Comparison of ENCODE assay signal across 1 cellular context in genomic region chr1:179293340-179294327, GRCh38.
TF ChIP-seq lines count a peak whose summit lies in the region.

TSS of gene SOAT1 (plus strand) at chr1:179293797. CDS start at chr1:179302685, 8,888 bp downstream.

TF ChIP-seq in HepG2, 621 proteins besides CTCF, POLR2A, EP300 and RAD21 (continued from another document and continues in another):
- TF ChIP-seq, protein P1, sequence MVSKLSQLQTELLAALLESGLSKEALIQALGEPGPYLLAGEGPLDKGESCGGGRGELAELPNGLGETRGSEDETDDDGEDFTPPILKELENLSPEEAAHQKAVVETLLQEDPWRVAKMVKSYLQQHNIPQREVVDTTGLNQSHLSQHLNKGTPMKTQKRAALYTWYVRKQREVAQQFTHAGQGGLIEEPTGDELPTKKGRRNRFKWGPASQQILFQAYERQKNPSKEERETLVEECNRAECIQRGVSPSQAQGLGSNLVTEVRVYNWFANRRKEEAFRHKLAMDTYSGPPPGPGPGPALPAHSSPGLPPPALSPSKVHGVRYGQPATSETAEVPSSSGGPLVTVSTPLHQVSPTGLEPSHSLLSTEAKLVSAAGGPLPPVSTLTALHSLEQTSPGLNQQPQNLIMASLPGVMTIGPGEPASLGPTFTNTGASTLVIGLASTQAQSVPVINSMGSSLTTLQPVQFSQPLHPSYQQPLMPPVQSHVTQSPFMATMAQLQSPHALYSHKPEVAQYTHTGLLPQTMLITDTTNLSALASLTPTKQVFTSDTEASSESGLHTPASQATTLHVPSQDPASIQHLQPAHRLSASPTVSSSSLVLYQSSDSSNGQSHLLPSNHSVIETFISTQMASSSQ (IDR thresholded peaks at IDR 0.05; ENCODE audit: low read depth), result no peak
- TF ChIP-seq, protein P1 (CRISPR knock-in tag; IDR thresholded peaks at IDR 0.05; ENCODE audit: borderline replicate concordance), result peak; percentile 77; the same call in 1 of the 2 replicates
- no peak for TF ChIP-seq ZNF740 (CRISPR knock-in tag; IDR thresholded peaks at IDR 0.05)
- TF ChIP-seq NR0B2 (CRISPR knock-in tag; IDR thresholded peaks at IDR 0.05), result no peak; the same call in 1 of the 2 replicates
- TF ChIP-seq KAT2B (IDR thresholded peaks at IDR 0.05; ENCODE audit: borderline replicate concordance, low read depth, low read length), result no peak
- peak; percentile 51 for TF ChIP-seq ASH2L (IDR thresholded peaks at IDR 0.05; ENCODE audit: insufficient read length, low read depth, low read length)
- no peak for TF ChIP-seq THAP8 (CRISPR knock-in tag; IDR thresholded peaks at IDR 0.05; ENCODE audit: borderline replicate concordance)
- no peak for TF ChIP-seq SIX4 (CRISPR knock-in tag; IDR thresholded peaks at IDR 0.05)
- 0 out of 2 replicates have a peak, but pooled peaks have one; percentile 58 for TF ChIP-seq GATA4 (IDR thresholded peaks at IDR 0.05; ENCODE audit: borderline replicate concordance, low read depth)
- peak; percentile 28; the same call in 1 of the 2 replicates for TF ChIP-seq HNF1B (CRISPR knock-in tag; IDR thresholded peaks at IDR 0.05)
- TF ChIP-seq ZFP90 (CRISPR knock-in tag; IDR thresholded peaks at IDR 0.05; ENCODE audit: borderline replicate concordance), result 0 out of 2 replicates have a peak, but pooled peaks have one; percentile 76
- TF ChIP-seq ZSCAN12 (CRISPR knock-in tag; IDR thresholded peaks at IDR 0.05), result no peak
- 0 out of 2 replicates have a peak, but pooled peaks have one; percentile 35 for TF ChIP-seq NKX3-1 (CRISPR knock-in tag; IDR thresholded peaks at IDR 0.05)
- peak; percentile 65; the same call in 1 of the 2 replicates for TF ChIP-seq ZNF761 (CRISPR knock-in tag; conservative IDR thresholded peaks at IDR 0.05)
- TF ChIP-seq MAX (IDR thresholded peaks at IDR 0.05), result peak; percentile 74
- no peak for TF ChIP-seq SMARCE1 (IDR thresholded peaks at IDR 0.05; ENCODE audit: borderline replicate concordance)
- no peak; the same call in 1 of the 2 replicates for TF ChIP-seq RFX3 (CRISPR knock-in tag; IDR thresholded peaks at IDR 0.05)
- peak; percentile 95 for TF ChIP-seq ZFY (CRISPR knock-in tag; IDR thresholded peaks at IDR 0.05)
- TF ChIP-seq KDM5B (CRISPR knock-in tag; IDR thresholded peaks at IDR 0.05; ENCODE audit: borderline replicate concordance), result peak; percentile 77; the same call in 1 of the 2 replicates
- peak; percentile 60; the same call in 1 of the 2 replicates for TF ChIP-seq ZNF773 (CRISPR knock-in tag; IDR thresholded peaks at IDR 0.05; ENCODE audit: borderline replicate concordance)
- no peak for TF ChIP-seq MTERF4 (CRISPR knock-in tag; IDR thresholded peaks at IDR 0.05)
- TF ChIP-seq ZNF333 (CRISPR knock-in tag; IDR thresholded peaks at IDR 0.05; ENCODE audit: borderline replicate concordance), result no peak
- 0 out of 2 replicates have a peak, but pooled peaks have one; percentile 28 for TF ChIP-seq KLF9 (CRISPR knock-in tag; IDR thresholded peaks at IDR 0.05; ENCODE audit: low read depth)
- TF ChIP-seq, protein P2, sequence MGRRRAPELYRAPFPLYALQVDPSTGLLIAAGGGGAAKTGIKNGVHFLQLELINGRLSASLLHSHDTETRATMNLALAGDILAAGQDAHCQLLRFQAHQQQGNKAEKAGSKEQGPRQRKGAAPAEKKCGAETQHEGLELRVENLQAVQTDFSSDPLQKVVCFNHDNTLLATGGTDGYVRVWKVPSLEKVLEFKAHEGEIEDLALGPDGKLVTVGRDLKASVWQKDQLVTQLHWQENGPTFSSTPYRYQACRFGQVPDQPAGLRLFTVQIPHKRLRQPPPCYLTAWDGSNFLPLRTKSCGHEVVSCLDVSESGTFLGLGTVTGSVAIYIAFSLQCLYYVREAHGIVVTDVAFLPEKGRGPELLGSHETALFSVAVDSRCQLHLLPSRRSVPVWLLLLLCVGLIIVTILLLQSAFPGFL (CRISPR knock-in tag; IDR thresholded peaks at IDR 0.05), result no peak
- peak; percentile 78; the same call in 1 of the 2 replicates for TF ChIP-seq KDM2A (CRISPR knock-in tag; IDR thresholded peaks at IDR 0.05; ENCODE audit: borderline replicate concordance, low read depth)
- TF ChIP-seq, protein P3, sequence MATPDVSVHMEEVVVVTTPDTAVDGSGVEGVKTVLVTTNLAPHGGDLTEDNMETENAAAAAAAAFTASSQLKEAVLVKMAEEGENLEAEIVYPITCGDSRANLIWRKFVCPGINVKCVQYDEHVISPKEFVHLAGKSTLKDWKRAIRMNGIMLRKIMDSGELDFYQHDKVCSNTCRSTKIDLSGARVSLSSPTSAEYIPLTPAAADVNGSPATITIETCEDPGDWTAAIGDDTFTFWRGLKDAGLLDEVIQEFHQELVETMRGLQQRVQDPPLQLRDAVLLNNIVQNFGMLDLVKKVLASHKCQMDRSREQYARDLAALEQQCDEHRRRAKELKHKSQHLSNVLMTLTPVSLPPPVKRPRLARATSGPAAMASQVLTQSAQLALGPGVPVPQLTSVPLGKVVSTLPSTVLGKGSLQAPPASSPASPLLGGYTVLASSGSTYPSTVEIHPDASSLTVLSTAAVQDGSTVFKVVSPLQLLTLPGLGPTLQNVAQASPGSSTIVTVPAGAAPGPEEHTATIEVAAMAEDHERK (CRISPR knock-in tag; IDR thresholded peaks at IDR 0.05; ENCODE audit: low read depth), result no peak; the same call in 1 of the 2 replicates
- peak; percentile 63 for TF ChIP-seq ZSCAN20 (CRISPR knock-in tag; IDR thresholded peaks at IDR 0.05; ENCODE audit: borderline replicate concordance)
- no peak for TF ChIP-seq ZNF878 (CRISPR knock-in tag; IDR thresholded peaks at IDR 0.05)
- TF ChIP-seq, protein P4, sequence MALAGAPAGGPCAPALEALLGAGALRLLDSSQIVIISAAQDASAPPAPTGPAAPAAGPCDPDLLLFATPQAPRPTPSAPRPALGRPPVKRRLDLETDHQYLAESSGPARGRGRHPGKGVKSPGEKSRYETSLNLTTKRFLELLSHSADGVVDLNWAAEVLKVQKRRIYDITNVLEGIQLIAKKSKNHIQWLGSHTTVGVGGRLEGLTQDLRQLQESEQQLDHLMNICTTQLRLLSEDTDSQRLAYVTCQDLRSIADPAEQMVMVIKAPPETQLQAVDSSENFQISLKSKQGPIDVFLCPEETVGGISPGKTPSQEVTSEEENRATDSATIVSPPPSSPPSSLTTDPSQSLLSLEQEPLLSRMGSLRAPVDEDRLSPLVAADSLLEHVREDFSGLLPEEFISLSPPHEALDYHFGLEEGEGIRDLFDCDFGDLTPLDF (CRISPR knock-in tag; IDR thresholded peaks at IDR 0.05), result peak; percentile 76; the same call in 1 of the 2 replicates
- TF ChIP-seq, protein P5, sequence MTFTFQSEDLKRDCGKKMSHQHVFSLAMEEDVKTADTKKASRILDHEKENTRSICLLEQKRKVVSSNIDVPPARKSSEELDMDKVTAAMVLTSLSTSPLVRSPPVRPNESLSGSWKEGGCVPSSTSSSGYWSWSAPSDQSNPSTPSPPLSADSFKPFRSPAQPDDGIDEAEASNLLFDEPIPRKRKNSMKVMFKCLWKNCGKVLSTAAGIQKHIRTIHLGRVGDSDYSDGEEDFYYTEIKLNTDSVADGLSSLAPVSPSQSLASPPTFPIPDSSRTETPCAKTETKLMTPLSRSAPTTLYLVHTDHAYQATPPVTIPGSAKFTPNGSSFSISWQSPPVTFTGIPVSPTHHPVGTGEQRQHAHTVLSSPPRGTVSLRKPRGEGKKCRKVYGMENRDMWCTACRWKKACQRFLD (CRISPR knock-in tag; IDR thresholded peaks at IDR 0.05; ENCODE audit: borderline replicate concordance), result peak; percentile 73; the same call in 1 of the 2 replicates
- TF ChIP-seq SMAD3 (CRISPR knock-in tag; IDR thresholded peaks at IDR 0.05), result 0 out of 2 replicates have a peak, but pooled peaks have one; percentile 16
- no peak for TF ChIP-seq TBL1XR1 (IDR thresholded peaks at IDR 0.05; ENCODE audit: borderline replicate concordance, low read length, partially characterized antibody)
- TF ChIP-seq PAWR (CRISPR knock-in tag; IDR thresholded peaks at IDR 0.05; ENCODE audit: borderline replicate concordance), result no peak
